Comparison of ENCODE assay signal across 8 cellular contexts in genomic region chr5:126450388-126450787, GRCh38. TPM values are rescaled to one million over a fixed set of nuclear protein-coding genes. Genes with fewer than 3 reads are reported as not detected.
A peak's percentile ranks its signal among the peaks of the same experiment; 100 is the strongest.
DNase-seq lines count a peak whose midpoint lies in the region; ATAC-seq and TF ChIP-seq lines count a peak whose summit lies in the region.

No MANE protein-coding gene starts in this region.

- TF ChIP-seq CTCF in mammary epithelial cell (conservative IDR thresholded peaks at IDR 0.05 in 1 of 2, IDR thresholded peaks at IDR 0.05 in 1 of 2; ENCODE audit: extremely low read depth in 1 of 2, insufficient read depth in 1 of 2, low read depth in 1 of 2, low read length in 2 of 2) = no peak

- no peak overlapping the region for H3K4me3 ChIP-seq in BLaER1 treated with 17β-estradiol and CSF1 and Interleukin-3, amounts not matched to agents 10 nM and 100 nM
- H3K4me3 ChIP-seq in mammary epithelial cell (replicated peaks in 1 of 3; ENCODE audit: insufficient read depth in 1 of 3, low read depth in 2 of 3, low read length in 3 of 3) = peak overlapping the region in 1 of 3 experiments; percentile 8

- no peak overlapping the region for H3K9ac ChIP-seq in BLaER1 treated with 17β-estradiol and CSF1 and Interleukin-3, amounts not matched to agents 10 nM and 100 nM
- peak overlapping the region; percentile 99 for H3K9ac ChIP-seq in mammary epithelial cell (ENCODE audit: insufficient read depth, low read length)

- dilution Hi-C loops in mammary epithelial cell (cut with HindIII; ENCODE audit: low sequenced_read_pairs) = no loop called here

- H3K27me3 ChIP-seq in BLaER1 treated with 17β-estradiol and CSF1 and Interleukin-3, amounts not matched to agents 10 nM and 100 nM = no peaks in the 10 kb centered on the region
- H3K27me3 ChIP-seq in mammary epithelial cell (ENCODE audit: insufficient read depth, low read length) = no peaks in the 10 kb centered on the region

- H3K4me2 ChIP-seq in BLaER1 treated with 17β-estradiol and CSF1 and Interleukin-3, amounts not matched to agents 10 nM and 100 nM = peak overlapping the region in 6 of 11 experiments; percentile 10 to 41 (median 32); a peak in 9 of 22 replicates
- peak overlapping the region; percentile 63 for H3K4me2 ChIP-seq in mammary epithelial cell (ENCODE audit: insufficient read depth, low read depth, low read length)

- H3K36me3 ChIP-seq in BLaER1 treated with 17β-estradiol and CSF1 and Interleukin-3, amounts not matched to agents 10 nM and 100 nM = no peaks in the 10 kb centered on the region
- peaks cover 4% of the 10 kb centered on the region for H3K36me3 ChIP-seq in mammary epithelial cell (ENCODE audit: insufficient read depth, low read length)

- in situ Hi-C loops in mammary epithelial cell (cut with MboI; ENCODE audit: low sequenced_read_pairs in 2 of 2) = loop anchor here in 1 of 2 donors (25.0 kb wide), 1 partner anchor 88 kb away; no protein-coding TSS in a partner anchor

- H3K27ac ChIP-seq in BLaER1 treated with 17β-estradiol and CSF1 and Interleukin-3, amounts not matched to agents 10 nM and 100 nM = no peak overlapping the region
- peak overlapping the region; percentile 99 for H3K27ac ChIP-seq in mammary epithelial cell (ENCODE audit: insufficient read depth, low read depth, low read length)

- CTCF ChIA-PET in mammary epithelial cell (lab: Charles Lee; ENCODE audit: low non-redundant PET) = no interaction called here

- H3K9me3 ChIP-seq in BLaER1 treated with 17β-estradiol and CSF1 and Interleukin-3, amounts not matched to agents 10 nM and 100 nM (replicated peaks in 1 of 11) = no peaks in the 10 kb centered on the region
- no peaks in the 10 kb centered on the region for H3K9me3 ChIP-seq in mammary epithelial cell (replicated peaks; ENCODE audit: insufficient read depth, low read length)

- intact Hi-C loops in mammary epithelial cell (cut with micrococcal nuclease) = no loop called here

- H3K4me1 ChIP-seq in BLaER1 treated with 17β-estradiol and CSF1 and Interleukin-3, amounts not matched to agents 10 nM and 100 nM = peaks cover 0 to 13% (median 6%) of the 10 kb centered on the region in 10 experiments; a peak in 11 of 20 replicates
- H3K4me1 ChIP-seq in mammary epithelial cell (ENCODE audit: insufficient read depth, low read length) = peaks cover 68% of the 10 kb centered on the region

- ATAC-seq in GM19372 (IDR thresholded peaks at IDR 0.05; ENCODE audit: low read depth, unreplicated experiment) (peak; percentile 60), HG03432 (IDR thresholded peaks at IDR 0.05; ENCODE audit: unreplicated experiment) (peak; percentile 55), GM19328 (IDR thresholded peaks at IDR 0.05; ENCODE audit: unreplicated experiment) (no peak)
- ATAC-seq in stimulated activated naive CD8-positive, alpha-beta T cell treated with anti-CD3 and anti-CD28 coated beads, Interleukin-15, Interleukin-2, amounts not matched to agents 100 U/mL and 50 U/mL, for 24 hours = peak; percentile 37

- 67% methylated on average over 5 of the region's 5 CpGs for WGBS in mammary epithelial cell (ENCODE audit: low coverage, missing lambda C conversion rate)

- BruUV-seq in mammary epithelial cell (replicated peaks; lab: Mats Ljungman, UMichigan) = no TSS peak

- H3K79me2 ChIP-seq in mammary epithelial cell (ENCODE audit: insufficient read depth, low read length) = peaks cover 67% of the 10 kb centered on the region

- DNase-seq in mammary epithelial cell (peak; percentile 77), NCI-H82 (lab: John Stamatoyannopoulos, UW) (no peak), AML-193 (lab: John Stamatoyannopoulos, UW) (no peak)
- no peak for DNase-seq in stimulated activated naive CD8-positive, alpha-beta T cell treated with anti-CD3 and anti-CD28 coated beads, Interleukin-15, Interleukin-2, amounts not matched to agents 100 U/mL and 50 U/mL, for 24 hours

- no peaks in the 10 kb centered on the region for H4K20me1 ChIP-seq in BLaER1 treated with 17β-estradiol and CSF1 and Interleukin-3, amounts not matched to agents 10 nM and 100 nM
- H4K20me1 ChIP-seq in mammary epithelial cell (ENCODE audit: insufficient read depth, low read length) = no peaks in the 10 kb centered on the region

- no peak overlapping the region for H2AFZ ChIP-seq in mammary epithelial cell (ENCODE audit: low read depth, low read length)

RNA-seq across cellular contexts. Expression of gene GRAMD2B, which starts 27.2 kb away (rescaled TPM):
- 100 to 1,000 TPM in 1 of 2 donors, 10 to 100 TPM in 1; 56.2 to 113 TPM for total RNA-seq in mammary epithelial cell
- 36.9 TPM for polyA plus RNA-seq in mammary epithelial cell
- polyA minus RNA-seq in mammary epithelial cell = 14.3 TPM
